Comparison of ENCODE assay signal across 25 cellular contexts in genomic region chr4:76615999-76616398, GRCh38.
DNase-seq lines count a peak whose midpoint lies in the region; ATAC-seq and TF ChIP-seq lines count a peak whose summit lies in the region.
"Had no signal": no experiment of that assay in that cellular context is flagged by ENCODE, and none has a peak within 500 bp of the region (broad histone marks: within the 10 kb centered on the region; RNA-seq: fewer than 3 reads in every experiment).

No MANE protein-coding gene starts in this region.

- H3K27ac ChIP-seq in ascending aorta (peak overlapping the region; percentile 78 to 85), neural progenitor cell (no peak overlapping the region)
- H3K27ac ChIP-seq: C4-2B, SJSA1 had no signal

- H3K4me1 ChIP-seq in ascending aorta (peaks cover 7 to 36% of the 10 kb centered on the region in 2 donors), neural progenitor cell (peaks cover 14% of the 10 kb centered on the region)

- no peak overlapping the region for H3K4me2 ChIP-seq in neural progenitor cell

- H3K27me3 ChIP-seq in ascending aorta (no peaks in the 10 kb centered on the region), neural progenitor cell (no peaks in the 10 kb centered on the region)
- H3K27me3 ChIP-seq: SJSA1 had no signal

- peaks cover 8% of the 10 kb centered on the region for H4K20me1 ChIP-seq in neural progenitor cell (ENCODE audit: low read depth)

- TF ChIP-seq CTCF in ascending aorta (IDR thresholded peaks at IDR 0.05) (no peak), foreskin fibroblast (IDR thresholded peaks at IDR 0.05; ENCODE audit: low read depth, low read length) (no peak), neural progenitor cell (IDR thresholded peaks at IDR 0.05) (no peak)

- no peak for ATAC-seq in GM18861 (IDR thresholded peaks at IDR 0.05; ENCODE audit: unreplicated experiment)
- ATAC-seq in HG03457 (IDR thresholded peaks at IDR 0.05; ENCODE audit: unreplicated experiment) = no peak
- no peak for ATAC-seq in HG02763 (IDR thresholded peaks at IDR 0.05; ENCODE audit: unreplicated experiment)
- ATAC-seq: Right ventricle myocardium inferior had no signal

- H3K36me3 ChIP-seq in ascending aorta (no peaks in the 10 kb centered on the region), neural progenitor cell (no peaks in the 10 kb centered on the region)
- H3K36me3 ChIP-seq: SJSA1 had no signal

- peaks cover 31% of the 10 kb centered on the region for H3K4me1 Mint-ChIP-seq in neural progenitor cell
- H3K4me1 Mint-ChIP-seq: CD8-positive, alpha-beta memory T cell had no signal

- H3K4me3 ChIP-seq in ascending aorta (no peak overlapping the region), foreskin fibroblast (ENCODE audit: low read depth in 1 of 2, low read length in 2 of 2) (no peak overlapping the region), neural progenitor cell (no peak overlapping the region)
- H3K4me3 ChIP-seq: SJSA1 had no signal

- H3K36me3 Mint-ChIP-seq in neural progenitor cell = peaks cover 18% of the 10 kb centered on the region
- H3K36me3 Mint-ChIP-seq: CD8-positive, alpha-beta memory T cell had no signal

- H3K27me3 Mint-ChIP-seq in neural progenitor cell (ENCODE audit: insufficient read depth, low read depth) = no peaks in the 10 kb centered on the region

- DNase-seq in SKM-1 treated with dmso at 0.1 percent for 144 hours (lab: John Stamatoyannopoulos, UW; ENCODE audit: unreplicated experiment) = peak; percentile 30
- no peak for DNase-seq in SKM-1 (lab: John Stamatoyannopoulos, UW; ENCODE audit: unreplicated experiment)
- DNase-seq in ascending aorta (ENCODE audit: low spot score in 2 of 2) = no peak
- DNase-seq in foreskin fibroblast = peak; percentile 47 to 66
- no peak for DNase-seq in neural progenitor cell (ENCODE audit: low spot score)
- DNase-seq: 8988T; Calu3; CD8-positive, alpha-beta memory T cell; DMS153; H7; NCI-H1105; NCI-H146; NCI-H2029 treated with DMSO at 0.1 percent for 48 hours; NCI-H2171; NCI-H345; NCI-H524; NCI-H774; NK-92 treated with Interleukin-12 subunit alpha and Interleukin-12 subunit beta, amount 100 ng/mL, for 24 hours; OCI-M1 had no signal

- intact Hi-C loops in ascending aorta (cut with DNase I) = loop anchor here (10.0 kb wide), 1 partner anchor 329 kb away; the partner anchor contains the start of gene SEPTIN11

- H3K9me3 ChIP-seq in ascending aorta (no peaks in the 10 kb centered on the region), neural progenitor cell (ENCODE audit: low read depth) (no peaks in the 10 kb centered on the region)
- H3K9me3 ChIP-seq: SJSA1 had no signal

- H3K4me3 Mint-ChIP-seq in neural progenitor cell = no peak overlapping the region
- H3K4me3 Mint-ChIP-seq: CD8-positive, alpha-beta memory T cell had no signal

- H3K9ac ChIP-seq in neural progenitor cell = no peak overlapping the region

- H2AFZ ChIP-seq in neural progenitor cell (replicated peaks) = no peak overlapping the region

- no peak overlapping the region for H3K27ac Mint-ChIP-seq in neural progenitor cell
- H3K27ac Mint-ChIP-seq: CD8-positive, alpha-beta memory T cell had no signal

- no peaks in the 10 kb centered on the region for H3K79me2 ChIP-seq in neural progenitor cell (ENCODE audit: low read depth)

- no peaks in the 10 kb centered on the region for H3F3A ChIP-seq in neural progenitor cell (ENCODE audit: low read depth)

- no peaks in the 10 kb centered on the region for H3K9me3 Mint-ChIP-seq in neural progenitor cell
- H3K9me3 Mint-ChIP-seq: CD8-positive, alpha-beta memory T cell had no signal

Comparison
In these comparisons a context has a peak if more than half of its experiments do, and no peak if none do; other contexts are left out.
1. DNase-seq: peak in SKM-1 treated with dmso at 0.1 percent for 144 hours (single experiment) and foreskin fibroblast (2 of 2); none in SKM-1 (single experiment), ascending aorta (0 of 2) and neural progenitor cell (single experiment).